Comparison of ENCODE assay signal across 24 cellular contexts in the genomic region with DNA sequence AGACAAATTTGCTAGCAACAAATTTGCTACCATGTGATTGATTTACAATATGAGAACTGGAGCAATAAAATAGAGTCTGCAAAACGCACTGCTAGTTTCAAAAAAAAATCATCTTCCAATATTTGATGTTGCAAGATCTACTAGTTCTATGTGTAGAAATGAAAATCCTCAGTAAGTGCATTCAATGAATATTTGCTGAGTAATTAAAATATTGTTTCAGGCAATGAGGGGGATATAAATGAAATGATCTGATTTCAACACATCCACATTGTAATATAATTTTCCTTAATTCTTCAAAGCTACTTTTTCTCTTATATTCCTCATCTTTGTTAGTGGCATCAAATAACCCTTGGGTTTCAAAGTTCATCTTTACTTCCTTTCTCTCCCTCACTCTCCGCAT.
"Had no signal": no experiment of that assay in that cellular context is flagged by ENCODE, and none has a peak within 500 bp of the region (broad histone marks: within the 10 kb centered on the region; RNA-seq: fewer than 3 reads in every experiment).

No MANE protein-coding gene starts in this region.

- FAIRE-seq: islet of Langerhans, keratinocyte had no signal

- H3K4me3 Mint-ChIP-seq: dendritic cell treated with granulocyte-macrophage colony-stimulating factor and Interleukin-4, amounts not matched to agents 40 ng/mL and 50 ng/mL, for 4 days; effector memory CD8-positive, alpha-beta T cell; endodermal cell; mesothelial cell of epicardium had no signal

- H3K27ac ChIP-seq: colonic mucosa, epithelial cell of prostate, esophagus squamous epithelium, gastrocnemius medialis, heart right ventricle, left lung, lower lobe of right lung had no signal

- H3K4me1 Mint-ChIP-seq: endodermal cell, mesothelial cell of epicardium had no signal

- H3K27me3 ChIP-seq: colonic mucosa, esophagus squamous epithelium, gastrocnemius medialis, heart right ventricle, left lung had no signal

- DNase-seq: colonic mucosa; cortex of kidney; effector CD8-positive, alpha-beta T cell; effector memory CD8-positive, alpha-beta T cell; endodermal cell; erythroblast; esophagus squamous epithelium; foreskin fibroblast; gastrocnemius medialis; glutamatergic neuron; head of caudate nucleus; heart right ventricle; hippocampal formation; left cardiac atrium; left lung; left ventricle myocardium superior; lower lobe of right lung; mesenchymal stem cell had no signal

- ATAC-seq: effector memory CD8-positive, alpha-beta T cell; esophagus mucosa; gastrocnemius medialis; heart right ventricle; left cardiac atrium; left lung; left ventricle myocardium superior; lower lobe of right lung had no signal

- H3K36me3 ChIP-seq: colonic mucosa had no signal

- H3K27me3 Mint-ChIP-seq: dendritic cell treated with granulocyte-macrophage colony-stimulating factor and Interleukin-4, amounts not matched to agents 40 ng/mL and 50 ng/mL, for 4 days; effector memory CD8-positive, alpha-beta T cell had no signal

- H3K4me1 ChIP-seq: colonic mucosa, left lung, lower lobe of right lung had no signal

- H3K9me3 ChIP-seq: colonic mucosa, esophagus squamous epithelium, gastrocnemius medialis, heart right ventricle, left lung, lower lobe of right lung had no signal

- H3K27ac Mint-ChIP-seq: dendritic cell treated with granulocyte-macrophage colony-stimulating factor and Interleukin-4, amounts not matched to agents 40 ng/mL and 50 ng/mL, for 4 days; effector memory CD8-positive, alpha-beta T cell; endodermal cell; mesothelial cell of epicardium had no signal

- H3K4me3 ChIP-seq: colonic mucosa, esophagus squamous epithelium, gastrocnemius medialis, heart right ventricle, left lung, lower lobe of right lung had no signal
